ENCODE assay signal across 22 cellular contexts in genomic region chr2:127650785-127651380, GRCh38. TPM values are rescaled to one million over a fixed set of nuclear protein-coding genes. Genes with fewer than 3 reads are reported as not detected.
DNase-seq lines count a peak whose midpoint lies in the region; ATAC-seq and TF ChIP-seq lines count a peak whose summit lies in the region.
"Had no signal": no experiment of that assay in that cellular context is flagged by ENCODE, and none has a peak within 500 bp of the region (broad histone marks: within the 10 kb centered on the region; RNA-seq: fewer than 3 reads in every experiment).

No MANE protein-coding gene starts in this region.

- peaks cover 83% of the 10 kb centered on the region for H3K4me1 ChIP-seq in BLaER1

- no peak overlapping the region for H3K4me3 ChIP-seq in BLaER1

- no peaks in the 10 kb centered on the region for H3K27me3 ChIP-seq in BLaER1

- H3K9ac ChIP-seq in BLaER1: 0 out of 2 replicates have a peak overlapping the region, but pooled peaks have one; percentile 5

- H3K27ac ChIP-seq in BLaER1 (peak overlapping the region; percentile 57), caudate nucleus (ENCODE audit: low read depth, low read length) (peak overlapping the region; percentile 92)
- H3K27ac ChIP-seq: WERI-Rb-1 had no signal

- DNase-seq in caudate nucleus (lab: John Stamatoyannopoulos, UW) (peak in 1 of 61 donors; percentile 22), left ventricle myocardium superior (peak; percentile 59), posterior vena cava (ENCODE audit: low spot score) (peak; percentile 81), GM13976 (ENCODE audit: low spot score) (no peak), H4 (ENCODE audit: low spot score) (no peak)
- DNase-seq in stimulated activated CD4-positive, alpha-beta T cell treated with anti-CD3 and anti-CD28 coated beads, Interleukin-4, amount 100 ng/mL, for 1 hour: no peak
- no peak for DNase-seq in activated CD4-positive, alpha-beta T cell treated with anti-CD3 and anti-CD28 coated beads for 1 hour
- DNase-seq: activated CD4-positive, alpha-beta memory T cell treated with anti-CD3 and anti-CD28 coated beads, Interleukin-2, amount 10 ng/mL, durations not matched to agents 7 days and 5 days; activated naive CD8-positive, alpha-beta T cell treated with anti-CD3 and anti-CD28 coated beads, Interleukin-2, amount 10 ng/mL, durations not matched to agents 7 days and 5 days; activated T-cell treated with anti-CD3 and anti-CD28 coated beads, Interleukin-2, amount 50 U/mL, for 72 hours; CD8-positive, alpha-beta T cell; central memory CD4-positive, alpha-beta T cell; effector CD8-positive, alpha-beta T cell; naive thymus-derived CD8-positive, alpha-beta T cell; NCI-H187 treated with DMSO at 0.1 percent for 48 hours; NCI-H510A; SHP77 treated with DMSO at 0.1 percent for 48 hours; stimulated activated naive CD4-positive, alpha-beta T cell treated with Interleukin-2 at 50 U/mL for 16 hours; WERI-Rb-1 had no signal

- no peak for TF ChIP-seq CTCF in GM13976 (IDR thresholded peaks at IDR 0.05; ENCODE audit: borderline replicate concordance, control extremely low read depth, extremely low read depth, insufficient read depth, missing control alignments)

- no peaks in the 10 kb centered on the region for H4K20me1 ChIP-seq in BLaER1

- intact Hi-C loops in left ventricle myocardium superior (cut with micrococcal nuclease) (no loop called here), posterior vena cava (cut with DNase I) (no loop called here)

- no peaks in the 10 kb centered on the region for H3K9me3 ChIP-seq in BLaER1

- H3K36me3 ChIP-seq in BLaER1: no peaks in the 10 kb centered on the region
- H3K36me3 ChIP-seq: WERI-Rb-1 had no signal

- no peak for ATAC-seq in left ventricle myocardium superior
- ATAC-seq: activated T-cell treated with anti-CD3 and anti-CD28 coated beads, Interleukin-2, amount 50 U/mL, for 72 hours; CD8-positive, alpha-beta T cell; naive thymus-derived CD8-positive, alpha-beta T cell had no signal

- in situ Hi-C loops in GM13976 (cut with MboI; ENCODE audit: low sequenced_read_pairs, unreplicated experiment): no loop called here

- H3K4me2 ChIP-seq in BLaER1: peak overlapping the region; percentile 89

RNA-seq across cellular contexts. Expression of gene GPR17, which starts 4.9 kb away (rescaled TPM):
- 0.25 TPM for total RNA-seq in left ventricle myocardium superior
- total RNA-seq in posterior vena cava: under 1 TPM in 1 of 2 donors, not detected in 1; 0.10 TPM
- total RNA-seq in H4 (2014; rRNA removed; shearing (Covaris generic)): not detected in 2 replicates
- total RNA-seq: activated CD4-positive, alpha-beta memory T cell treated with anti-CD3 and anti-CD28 coated beads, Interleukin-2, amount 10 ng/mL, durations not matched to agents 7 days and 5 days; activated naive CD8-positive, alpha-beta T cell treated with anti-CD3 and anti-CD28 coated beads, Interleukin-2, amount 10 ng/mL, durations not matched to agents 7 days and 5 days; activated T-cell treated with anti-CD3 and anti-CD28 coated beads, Interleukin-2, amount 50 U/mL, for 72 hours; CD8-positive, alpha-beta T cell; Daoy; fibroblast of villous mesenchyme; naive thymus-derived CD8-positive, alpha-beta T cell had no signal

RNA-seq across cellular contexts. Expression of gene LIMS2, which starts 24.4 kb away (rescaled TPM):
- total RNA-seq in left ventricle myocardium superior (274 TPM), posterior vena cava (100 to 1,000 TPM; 210 to 235 TPM)
- 0.41 TPM in 1 of 2 replicates, not detected in the other for total RNA-seq in H4 (2014; rRNA removed; shearing (Covaris generic))

RNA-seq across cellular contexts. Expression of gene SFT2D3, which starts 50.4 kb away (rescaled TPM):
- 3.1 TPM for total RNA-seq in left ventricle myocardium superior
- total RNA-seq in posterior vena cava: 1 to 10 TPM; 4.3 to 4.7 TPM
- total RNA-seq in H4 (2014; rRNA removed; shearing (Covaris generic)): 8.3 and 8.7 TPM in 2 replicates

Comparison
In these comparisons a context has a peak if more than half of its experiments do, and no peak if none do; other contexts are left out.
1. DNase-seq: peak in left ventricle myocardium superior (single experiment) and posterior vena cava (single experiment); none in GM13976 (single experiment), stimulated activated CD4-positive, alpha-beta T cell treated with anti-CD3 and anti-CD28 coated beads, Interleukin-4, amount 100 ng/mL, for 1 hour (single experiment), H4 (single experiment) and activated CD4-positive, alpha-beta T cell treated with anti-CD3 and anti-CD28 coated beads for 1 hour (single experiment).
2. RNA of gene LIMS2, which starts 24.4 kb away (total RNA-seq): 274 TPM in left ventricle myocardium superior (single experiment) and 210 to 235 TPM in posterior vena cava; 0.41 TPM in H4; every median in the first group is over 100 times any median in the second.